10 cellular contexts compared by ENCODE assay signal in genomic region chr12:101018540-101018939, GRCh38.
DNase-seq lines count a peak whose midpoint lies in the region; ATAC-seq and TF ChIP-seq lines count a peak whose summit lies in the region.
"Had no signal": no experiment of that assay in that cellular context is flagged by ENCODE, and none has a peak within 500 bp of the region (broad histone marks: within the 10 kb centered on the region; RNA-seq: fewer than 3 reads in every experiment).

No MANE protein-coding gene starts in this region.

- CTCF ChIA-PET in WTC11 (lab: Charles Lee) = interaction anchor here (1.6 kb wide), 1 partner anchor 141 kb away, joined by 3 read pairs; no protein-coding TSS in a partner anchor

- H3K4me2 ChIP-seq in smooth muscle cell = no peak overlapping the region

- 50% methylated on average over 2 of the region's 2 CpGs for WGBS in smooth muscle cell (ENCODE audit: low lambda C conversion rate)

- no peaks in the 10 kb centered on the region for H3K9me3 ChIP-seq in smooth muscle cell (replicated peaks; ENCODE audit: low read depth)
- H3K9me3 ChIP-seq: tibial artery had no signal

- H4K20me1 ChIP-seq in smooth muscle cell (ENCODE audit: low read depth) = no peaks in the 10 kb centered on the region

- no peak overlapping the region for H3K4me3 ChIP-seq in HFF-Myc (replicated peaks; ENCODE audit: low read depth, low read length)
- no peak overlapping the region for H3K4me3 ChIP-seq in smooth muscle cell
- H3K4me3 ChIP-seq: tibial artery had no signal

- H3K36me3 ChIP-seq in smooth muscle cell (ENCODE audit: low read depth) = peaks cover 4% of the 10 kb centered on the region
- H3K36me3 ChIP-seq: tibial artery had no signal

- H3K27ac Mint-ChIP-seq in WTC11 = no peak overlapping the region

- H3F3A ChIP-seq in smooth muscle cell (ENCODE audit: low read depth) = peaks cover 8% of the 10 kb centered on the region

- H3K27me3 Mint-ChIP-seq in WTC11 (ENCODE audit: low read depth) = no peaks in the 10 kb centered on the region

- peak overlapping the region; percentile 60 for H3K9ac ChIP-seq in smooth muscle cell (ENCODE audit: low read depth)

- H3K4me3 Mint-ChIP-seq in WTC11 = no peak overlapping the region

- POLR2A ChIA-PET in WTC11 (lab: Charles Lee) = no interaction called here

- H2AFZ ChIP-seq in smooth muscle cell (ENCODE audit: low read depth) = no peak overlapping the region

- TF ChIP-seq CTCF in HFF-Myc (IDR thresholded peaks at IDR 0.05; ENCODE audit: low read depth, low read length, missing control alignments) (no peak), WTC11 (IDR thresholded peaks at IDR 0.05) (no peak), smooth muscle cell (IDR thresholded peaks at IDR 0.05; ENCODE audit: borderline replicate concordance, insufficient read depth, poor library complexity, severe bottlenecking) (no peak)

- ATAC-seq in WTC11 = peak; percentile 41; the same call in 1 of the 2 replicates

- DNase-seq in HFF-Myc (ENCODE audit: extremely low read depth, low read depth) (peak; percentile 46), WTC11 (ENCODE audit: low spot score) (no peak), glomerular endothelial cell (ENCODE audit: extremely low read depth, low read depth, low spot score) (peak; percentile 77), smooth muscle cell (lab: John Stamatoyannopoulos, UW; ENCODE audit: unreplicated experiment) (no peak), NCI-H187 treated with DMSO at 0.1 percent for 48 hours (lab: John Stamatoyannopoulos, UW) (no peak), NCI-H82 treated with DMSO at 0.1 percent for 48 hours (lab: John Stamatoyannopoulos, UW; ENCODE audit: unreplicated experiment) (no peak), NCI-H748 (lab: John Stamatoyannopoulos, UW; ENCODE audit: unreplicated experiment) (no peak)
- DNase-seq: NCI-H1436; stimulated activated CD4-positive, alpha-beta T cell treated with anti-CD3 and anti-CD28 coated beads, Interleukin-4, amount 100 ng/mL, for 4 hours; tibial artery had no signal

- peak overlapping the region; percentile 95 for H3K27ac ChIP-seq in smooth muscle cell (ENCODE audit: low read depth)
- H3K27ac ChIP-seq: tibial artery had no signal

- peaks cover 17% of the 10 kb centered on the region for H3K9me3 Mint-ChIP-seq in WTC11

- peaks cover 5% of the 10 kb centered on the region; the same call in 1 of the 2 replicates for H3K36me3 Mint-ChIP-seq in WTC11

- peaks cover 4% of the 10 kb centered on the region for H3K4me1 ChIP-seq in smooth muscle cell (ENCODE audit: low read depth)

- no peaks in the 10 kb centered on the region for H3K27me3 ChIP-seq in smooth muscle cell (ENCODE audit: low read depth)
- H3K27me3 ChIP-seq: tibial artery had no signal

- H3K79me2 ChIP-seq in smooth muscle cell (ENCODE audit: low read depth) = no peaks in the 10 kb centered on the region

- H3K4me1 Mint-ChIP-seq in WTC11 = no peaks in the 10 kb centered on the region

TF ChIP-seq in WTC11, 78 proteins besides CTCF, POLR2A, EP300 and RAD21:
- TF ChIP-seq TEAD4 (CRISPR knock-in tag; IDR thresholded peaks at IDR 0.05) (no peak), SP1 (CRISPR knock-in tag; conservative IDR thresholded peaks at IDR 0.05) (no peak)

Comparison
In these comparisons a context has a peak if more than half of its experiments do, and no peak if none do; other contexts are left out.
1. DNase-seq: peak in HFF-Myc (single experiment) and glomerular endothelial cell (single experiment); none in WTC11 (single experiment), smooth muscle cell (single experiment), NCI-H187 treated with DMSO at 0.1 percent for 48 hours (single experiment), NCI-H82 treated with DMSO at 0.1 percent for 48 hours (single experiment) and NCI-H748 (single experiment).